9 cellular contexts compared by ENCODE assay signal in genomic region chr4:147481577-147482109, GRCh38. TPM values are rescaled to one million over a fixed set of nuclear protein-coding genes. Genes with fewer than 3 reads are reported as not detected.
DNase-seq lines count a peak whose midpoint lies in the region; ATAC-seq and TF ChIP-seq lines count a peak whose summit lies in the region.
"Had no signal": no experiment of that assay in that cellular context is flagged by ENCODE, and none has a peak within 500 bp of the region (broad histone marks: within the 10 kb centered on the region; RNA-seq: fewer than 3 reads in every experiment).

No MANE protein-coding gene starts in this region.

- peak overlapping the region; percentile 72 for H3K4me3 Mint-ChIP-seq in Calu3 (ENCODE audit: low read depth, unreplicated experiment)
- H3K4me3 Mint-ChIP-seq in activated naive CD4-positive, alpha-beta T cell treated with anti-CD3 and anti-CD28 coated beads for 36 hours = no peak overlapping the region

- H3K27me3 ChIP-seq in right atrium auricular region = no peaks in the 10 kb centered on the region

- no peaks in the 10 kb centered on the region for H3K9me3 Mint-ChIP-seq in Calu3 (ENCODE audit: low read depth, unreplicated experiment)
- peaks cover 2% of the 10 kb centered on the region for H3K9me3 Mint-ChIP-seq in activated naive CD4-positive, alpha-beta T cell treated with anti-CD3 and anti-CD28 coated beads for 36 hours

- DNase-seq in Calu3 (no peak), right atrium auricular region (ENCODE audit: low spot score) (no peak), posterior vena cava (ENCODE audit: low spot score) (peak; percentile 44), amygdala (lab: John Stamatoyannopoulos, UW) (no peak), NCI-H510A (lab: John Stamatoyannopoulos, UW) (no peak), HK-2 (ENCODE audit: unreplicated experiment) (no peak)
- DNase-seq in activated naive CD4-positive, alpha-beta T cell treated with anti-CD3 and anti-CD28 coated beads for 36 hours = no peak

- no peaks in the 10 kb centered on the region for H3K4me1 Mint-ChIP-seq in Calu3 (ENCODE audit: low read depth, unreplicated experiment)
- H3K4me1 Mint-ChIP-seq in activated naive CD4-positive, alpha-beta T cell treated with anti-CD3 and anti-CD28 coated beads for 36 hours (ENCODE audit: low read depth) = no peaks in the 10 kb centered on the region

- no peaks in the 10 kb centered on the region for H3K27me3 Mint-ChIP-seq in Calu3 (ENCODE audit: unreplicated experiment)
- H3K27me3 Mint-ChIP-seq in activated naive CD4-positive, alpha-beta T cell treated with anti-CD3 and anti-CD28 coated beads for 36 hours (ENCODE audit: low read depth) = peaks cover 39% of the 10 kb centered on the region

- H3K27ac ChIP-seq in right atrium auricular region = peak overlapping the region; percentile 94 to 97
- H3K27ac ChIP-seq: RWPE1 had no signal

- no peak overlapping the region for H3K27ac Mint-ChIP-seq in Calu3 (ENCODE audit: unreplicated experiment)
- no peak overlapping the region for H3K27ac Mint-ChIP-seq in activated naive CD4-positive, alpha-beta T cell treated with anti-CD3 and anti-CD28 coated beads for 36 hours

- H3K9me3 ChIP-seq in right atrium auricular region = no peaks in the 10 kb centered on the region

- peaks cover 0 to 21% of the 10 kb centered on the region in 2 donors for H3K4me1 ChIP-seq in right atrium auricular region

- peaks cover 1% of the 10 kb centered on the region for H3K36me3 ChIP-seq in right atrium auricular region

- CTCF ChIA-PET in Calu3 (lab: Charles Lee) = interaction anchor here (0.8 kb wide), 1 partner anchor 19 kb away, joined by 3 read pairs; no protein-coding TSS in a partner anchor
- CTCF ChIA-PET in activated naive CD4-positive, alpha-beta T cell treated with anti-CD3 and anti-CD28 coated beads for 36 hours (lab: Charles Lee) = no interaction called here

- ATAC-seq in SK-N-SH treated with all-trans-retinoic acid at 6 μM for 48 hours = peak; percentile 60

- H3K36me3 Mint-ChIP-seq in Calu3 (ENCODE audit: insufficient read depth, unreplicated experiment) = peaks cover 11% of the 10 kb centered on the region
- H3K36me3 Mint-ChIP-seq in activated naive CD4-positive, alpha-beta T cell treated with anti-CD3 and anti-CD28 coated beads for 36 hours (ENCODE audit: low read depth) = no peaks in the 10 kb centered on the region

- no TSS peak for BruUV-seq in Calu3 (replicated peaks; lab: Mats Ljungman, UMichigan)

- H3K4me3 ChIP-seq in right atrium auricular region = peak overlapping the region; percentile 70

- intact Hi-C loops in Calu3 (cut with micrococcal nuclease; ENCODE audit: unreplicated experiment) (no loop called here), posterior vena cava (cut with DNase I) (no loop called here)
- intact Hi-C loops in activated naive CD4-positive, alpha-beta T cell treated with anti-CD3 and anti-CD28 coated beads for 36 hours (cut with micrococcal nuclease) = no loop called here

- no peak for TF ChIP-seq CTCF in Calu3 (IDR thresholded peaks at IDR 0.05; ENCODE audit: unreplicated experiment)
- TF ChIP-seq CTCF in right atrium auricular region (IDR thresholded peaks at IDR 0.05) = no peak

TF ChIP-seq in SK-N-SH treated with all-trans-retinoic acid at 6 μM for 48 hours, 23 proteins besides CTCF, POLR2A, EP300 and RAD21:
- TF ChIP-seq ARNTL (CRISPR knock-in tag; IDR thresholded peaks at IDR 0.05; ENCODE audit: borderline replicate concordance, low read depth) = no peak

RNA-seq across cellular contexts. Expression of gene EDNRA, which starts 0.7 kb away (rescaled TPM):
- total RNA-seq in Calu3 (2022) = 0.29 and 0.71 TPM in 2 replicates
- 10 to 100 TPM; 64.8 to 72.7 TPM for total RNA-seq in right atrium auricular region
- total RNA-seq in posterior vena cava = 10 to 100 TPM; 29.8 to 35.6 TPM
- total RNA-seq in activated naive CD4-positive, alpha-beta T cell treated with anti-CD3 and anti-CD28 coated beads for 36 hours = not detected

Comparison
In these comparisons a context has a peak if more than half of its experiments do, and no peak if none do; other contexts are left out.
1. RNA of gene EDNRA, which starts 0.7 kb away (total RNA-seq): 64.8 to 72.7 TPM in right atrium auricular region and 29.8 to 35.6 TPM in posterior vena cava; 0.29 to 0.71 TPM in Calu3 and not detected in activated naive CD4-positive, alpha-beta T cell treated with anti-CD3 and anti-CD28 coated beads for 36 hours; every median in the first group is over 10 times any median in the second.